Comparison of ENCODE assay signal across 2 cellular contexts in the genomic region with DNA sequence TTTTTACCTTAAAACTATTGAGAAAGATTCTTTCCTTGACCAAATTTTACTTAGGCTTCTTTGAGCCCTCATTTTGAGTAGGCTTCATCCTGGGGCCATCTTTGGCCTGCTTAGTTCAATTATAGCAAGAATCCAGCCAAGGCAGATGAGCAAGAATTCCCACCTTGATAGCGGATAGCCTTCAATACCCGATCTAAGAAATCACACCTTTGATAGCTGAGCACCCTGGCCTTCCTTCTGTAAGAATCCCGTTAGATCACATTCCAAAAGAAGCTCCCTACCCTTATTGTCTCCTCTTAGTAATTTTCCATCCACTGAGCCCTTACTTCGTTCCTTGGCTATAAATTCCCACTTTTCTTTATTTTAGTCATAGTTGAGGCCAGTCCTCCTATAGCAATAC.
TF ChIP-seq lines count a peak whose summit lies in the region.

No MANE protein-coding gene starts in this region.

TF ChIP-seq in GM23338, 12 proteins besides CTCF, POLR2A, EP300 and RAD21 (continues in another document):
- no peak for TF ChIP-seq STAT1 (IDR thresholded peaks at IDR 0.05; ENCODE audit: unreplicated experiment)
- no peak for TF ChIP-seq EZH2phosphoT487 (IDR thresholded peaks at IDR 0.05; ENCODE audit: unreplicated experiment)
- no peak for TF ChIP-seq ZNF114 (CRISPR knock-in tag; IDR thresholded peaks at IDR 0.05)
- TF ChIP-seq, protein P1, sequence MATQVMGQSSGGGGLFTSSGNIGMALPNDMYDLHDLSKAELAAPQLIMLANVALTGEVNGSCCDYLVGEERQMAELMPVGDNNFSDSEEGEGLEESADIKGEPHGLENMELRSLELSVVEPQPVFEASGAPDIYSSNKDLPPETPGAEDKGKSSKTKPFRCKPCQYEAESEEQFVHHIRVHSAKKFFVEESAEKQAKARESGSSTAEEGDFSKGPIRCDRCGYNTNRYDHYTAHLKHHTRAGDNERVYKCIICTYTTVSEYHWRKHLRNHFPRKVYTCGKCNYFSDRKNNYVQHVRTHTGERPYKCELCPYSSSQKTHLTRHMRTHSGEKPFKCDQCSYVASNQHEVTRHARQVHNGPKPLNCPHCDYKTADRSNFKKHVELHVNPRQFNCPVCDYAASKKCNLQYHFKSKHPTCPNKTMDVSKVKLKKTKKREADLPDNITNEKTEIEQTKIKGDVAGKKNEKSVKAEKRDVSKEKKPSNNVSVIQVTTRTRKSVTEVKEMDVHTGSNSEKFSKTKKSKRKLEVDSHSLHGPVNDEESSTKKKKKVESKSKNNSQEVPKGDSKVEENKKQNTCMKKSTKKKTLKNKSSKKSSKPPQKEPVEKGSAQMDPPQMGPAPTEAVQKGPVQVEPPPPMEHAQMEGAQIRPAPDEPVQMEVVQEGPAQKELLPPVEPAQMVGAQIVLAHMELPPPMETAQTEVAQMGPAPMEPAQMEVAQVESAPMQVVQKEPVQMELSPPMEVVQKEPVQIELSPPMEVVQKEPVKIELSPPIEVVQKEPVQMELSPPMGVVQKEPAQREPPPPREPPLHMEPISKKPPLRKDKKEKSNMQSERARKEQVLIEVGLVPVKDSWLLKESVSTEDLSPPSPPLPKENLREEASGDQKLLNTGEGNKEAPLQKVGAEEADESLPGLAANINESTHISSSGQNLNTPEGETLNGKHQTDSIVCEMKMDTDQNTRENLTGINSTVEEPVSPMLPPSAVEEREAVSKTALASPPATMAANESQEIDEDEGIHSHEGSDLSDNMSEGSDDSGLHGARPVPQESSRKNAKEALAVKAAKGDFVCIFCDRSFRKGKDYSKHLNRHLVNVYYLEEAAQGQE (IDR thresholded peaks at IDR 0.05; ENCODE audit: unreplicated experiment): no peak
- no peak for TF ChIP-seq NANOG (IDR thresholded peaks at IDR 0.05; ENCODE audit: borderline replicate concordance)
- TF ChIP-seq, protein P2, sequence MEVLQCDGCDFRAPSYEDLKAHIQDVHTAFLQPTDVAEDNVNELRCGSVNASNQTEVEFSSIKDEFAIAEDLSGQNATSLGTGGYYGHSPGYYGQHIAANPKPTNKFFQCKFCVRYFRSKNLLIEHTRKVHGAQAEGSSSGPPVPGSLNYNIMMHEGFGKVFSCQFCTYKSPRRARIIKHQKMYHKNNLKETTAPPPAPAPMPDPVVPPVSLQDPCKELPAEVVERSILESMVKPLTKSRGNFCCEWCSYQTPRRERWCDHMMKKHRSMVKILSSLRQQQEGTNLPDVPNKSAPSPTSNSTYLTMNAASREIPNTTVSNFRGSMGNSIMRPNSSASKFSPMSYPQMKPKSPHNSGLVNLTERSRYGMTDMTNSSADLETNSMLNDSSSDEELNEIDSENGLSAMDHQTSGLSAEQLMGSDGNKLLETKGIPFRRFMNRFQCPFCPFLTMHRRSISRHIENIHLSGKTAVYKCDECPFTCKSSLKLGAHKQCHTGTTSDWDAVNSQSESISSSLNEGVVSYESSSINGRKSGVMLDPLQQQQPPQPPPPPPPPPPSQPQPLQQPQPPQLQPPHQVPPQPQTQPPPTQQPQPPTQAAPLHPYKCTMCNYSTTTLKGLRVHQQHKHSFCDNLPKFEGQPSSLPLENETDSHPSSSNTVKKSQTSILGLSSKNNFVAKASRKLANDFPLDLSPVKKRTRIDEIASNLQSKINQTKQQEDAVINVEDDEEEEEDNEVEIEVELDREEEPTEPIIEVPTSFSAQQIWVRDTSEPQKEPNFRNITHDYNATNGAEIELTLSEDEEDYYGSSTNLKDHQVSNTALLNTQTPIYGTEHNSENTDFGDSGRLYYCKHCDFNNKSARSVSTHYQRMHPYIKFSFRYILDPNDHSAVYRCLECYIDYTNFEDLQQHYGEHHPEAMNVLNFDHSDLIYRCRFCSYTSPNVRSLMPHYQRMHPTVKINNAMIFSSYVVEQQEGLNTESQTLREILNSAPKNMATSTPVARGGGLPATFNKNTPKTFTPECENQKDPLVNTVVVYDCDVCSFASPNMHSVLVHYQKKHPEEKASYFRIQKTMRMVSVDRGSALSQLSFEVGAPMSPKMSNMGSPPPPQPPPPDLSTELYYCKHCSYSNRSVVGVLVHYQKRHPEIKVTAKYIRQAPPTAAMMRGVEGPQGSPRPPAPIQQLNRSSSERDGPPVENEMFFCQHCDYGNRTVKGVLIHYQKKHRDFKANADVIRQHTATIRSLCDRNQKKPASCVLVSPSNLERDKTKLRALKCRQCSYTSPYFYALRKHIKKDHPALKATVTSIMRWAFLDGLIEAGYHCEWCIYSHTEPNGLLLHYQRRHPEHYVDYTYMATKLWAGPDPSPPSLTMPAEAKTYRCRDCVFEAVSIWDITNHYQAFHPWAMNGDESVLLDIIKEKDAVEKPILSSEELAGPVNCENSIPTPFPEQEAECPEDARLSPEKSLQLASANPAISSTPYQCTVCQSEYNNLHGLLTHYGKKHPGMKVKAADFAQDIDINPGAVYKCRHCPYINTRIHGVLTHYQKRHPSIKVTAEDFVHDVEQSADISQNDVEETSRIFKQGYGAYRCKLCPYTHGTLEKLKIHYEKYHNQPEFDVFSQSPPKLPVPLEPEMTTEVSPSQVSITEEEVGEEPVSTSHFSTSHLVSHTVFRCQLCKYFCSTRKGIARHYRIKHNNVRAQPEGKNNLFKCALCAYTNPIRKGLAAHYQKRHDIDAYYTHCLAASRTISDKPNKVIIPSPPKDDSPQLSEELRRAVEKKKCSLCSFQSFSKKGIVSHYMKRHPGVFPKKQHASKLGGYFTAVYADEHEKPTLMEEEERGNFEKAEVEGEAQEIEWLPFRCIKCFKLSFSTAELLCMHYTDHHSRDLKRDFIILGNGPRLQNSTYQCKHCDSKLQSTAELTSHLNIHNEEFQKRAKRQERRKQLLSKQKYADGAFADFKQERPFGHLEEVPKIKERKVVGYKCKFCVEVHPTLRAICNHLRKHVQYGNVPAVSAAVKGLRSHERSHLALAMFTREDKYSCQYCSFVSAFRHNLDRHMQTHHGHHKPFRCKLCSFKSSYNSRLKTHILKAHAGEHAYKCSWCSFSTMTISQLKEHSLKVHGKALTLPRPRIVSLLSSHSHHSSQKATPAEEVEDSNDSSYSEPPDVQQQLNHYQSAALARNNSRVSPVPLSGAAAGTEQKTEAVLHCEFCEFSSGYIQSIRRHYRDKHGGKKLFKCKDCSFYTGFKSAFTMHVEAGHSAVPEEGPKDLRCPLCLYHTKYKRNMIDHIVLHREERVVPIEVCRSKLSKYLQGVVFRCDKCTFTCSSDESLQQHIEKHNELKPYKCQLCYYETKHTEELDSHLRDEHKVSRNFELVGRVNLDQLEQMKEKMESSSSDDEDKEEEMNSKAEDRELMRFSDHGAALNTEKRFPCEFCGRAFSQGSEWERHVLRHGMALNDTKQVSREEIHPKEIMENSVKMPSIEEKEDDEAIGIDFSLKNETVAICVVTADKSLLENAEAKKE (CRISPR knock-in tag; IDR thresholded peaks at IDR 0.05): no peak
- TF ChIP-seq ETS1 (IDR thresholded peaks at IDR 0.05): no peak
- TF ChIP-seq POLR2AphosphoS5 (IDR thresholded peaks at IDR 0.05; ENCODE audit: low read depth): no peak
- no peak for TF ChIP-seq EZH2 (IDR thresholded peaks at IDR 0.05; ENCODE audit: low read depth, unreplicated experiment)
- no peak for TF ChIP-seq ZNF331 (CRISPR knock-in tag; IDR thresholded peaks at IDR 0.05; ENCODE audit: low read depth)

TF ChIP-seq in H1, 55 proteins besides CTCF, POLR2A, EP300 and RAD21:
- TF ChIP-seq SIN3A (conservative IDR thresholded peaks at IDR 0.05 in 1 of 2, IDR thresholded peaks at IDR 0.05 in 1 of 2; ENCODE audit: low read depth in 1 of 2, low read length in 2 of 2) (no peak), TCF12 (IDR thresholded peaks at IDR 0.05; ENCODE audit: low read depth, low read length) (no peak), GTF2F1 (IDR thresholded peaks at IDR 0.05; ENCODE audit: borderline replicate concordance, low read depth, low read length) (no peak), SIX5 (IDR thresholded peaks at IDR 0.05; ENCODE audit: low read depth, low read length) (no peak), TBP (IDR thresholded peaks at IDR 0.05; ENCODE audit: low read depth, low read length) (no peak), SP1 (IDR thresholded peaks at IDR 0.05; ENCODE audit: low read depth, low read length) (0 out of 2 replicates have a peak, but pooled peaks have one; percentile 35), BRCA1 (IDR thresholded peaks at IDR 0.05; ENCODE audit: low read depth, low read length) (no peak), TEAD4 (IDR thresholded peaks at IDR 0.05; ENCODE audit: low read depth, low read length) (0 out of 2 replicates have a peak, but pooled peaks have one; percentile 28), CREB1 (IDR thresholded peaks at IDR 0.05) (no peak), TAF7 (optimal IDR thresholded peaks at IDR 0.05; ENCODE audit: borderline replicate concordance, low read depth, low read length) (no peak), CTBP2 (IDR thresholded peaks at IDR 0.05; ENCODE audit: borderline replicate concordance, insufficient read depth, insufficient read length, low read length) (no peak), SP2 (IDR thresholded peaks at IDR 0.05; ENCODE audit: low read length) (no peak), CEBPB (IDR thresholded peaks at IDR 0.05; ENCODE audit: low read depth, low read length) (no peak), NRF1 (IDR thresholded peaks at IDR 0.05; ENCODE audit: low read depth, low read length) (no peak), MAFK (IDR thresholded peaks at IDR 0.05; ENCODE audit: low read depth, low read length) (no peak), EZH2 (IDR thresholded peaks at IDR 0.05; ENCODE audit: low read depth, low read length, severe bottlenecking) (no peak)
- TF ChIP-seq, protein P3, sequence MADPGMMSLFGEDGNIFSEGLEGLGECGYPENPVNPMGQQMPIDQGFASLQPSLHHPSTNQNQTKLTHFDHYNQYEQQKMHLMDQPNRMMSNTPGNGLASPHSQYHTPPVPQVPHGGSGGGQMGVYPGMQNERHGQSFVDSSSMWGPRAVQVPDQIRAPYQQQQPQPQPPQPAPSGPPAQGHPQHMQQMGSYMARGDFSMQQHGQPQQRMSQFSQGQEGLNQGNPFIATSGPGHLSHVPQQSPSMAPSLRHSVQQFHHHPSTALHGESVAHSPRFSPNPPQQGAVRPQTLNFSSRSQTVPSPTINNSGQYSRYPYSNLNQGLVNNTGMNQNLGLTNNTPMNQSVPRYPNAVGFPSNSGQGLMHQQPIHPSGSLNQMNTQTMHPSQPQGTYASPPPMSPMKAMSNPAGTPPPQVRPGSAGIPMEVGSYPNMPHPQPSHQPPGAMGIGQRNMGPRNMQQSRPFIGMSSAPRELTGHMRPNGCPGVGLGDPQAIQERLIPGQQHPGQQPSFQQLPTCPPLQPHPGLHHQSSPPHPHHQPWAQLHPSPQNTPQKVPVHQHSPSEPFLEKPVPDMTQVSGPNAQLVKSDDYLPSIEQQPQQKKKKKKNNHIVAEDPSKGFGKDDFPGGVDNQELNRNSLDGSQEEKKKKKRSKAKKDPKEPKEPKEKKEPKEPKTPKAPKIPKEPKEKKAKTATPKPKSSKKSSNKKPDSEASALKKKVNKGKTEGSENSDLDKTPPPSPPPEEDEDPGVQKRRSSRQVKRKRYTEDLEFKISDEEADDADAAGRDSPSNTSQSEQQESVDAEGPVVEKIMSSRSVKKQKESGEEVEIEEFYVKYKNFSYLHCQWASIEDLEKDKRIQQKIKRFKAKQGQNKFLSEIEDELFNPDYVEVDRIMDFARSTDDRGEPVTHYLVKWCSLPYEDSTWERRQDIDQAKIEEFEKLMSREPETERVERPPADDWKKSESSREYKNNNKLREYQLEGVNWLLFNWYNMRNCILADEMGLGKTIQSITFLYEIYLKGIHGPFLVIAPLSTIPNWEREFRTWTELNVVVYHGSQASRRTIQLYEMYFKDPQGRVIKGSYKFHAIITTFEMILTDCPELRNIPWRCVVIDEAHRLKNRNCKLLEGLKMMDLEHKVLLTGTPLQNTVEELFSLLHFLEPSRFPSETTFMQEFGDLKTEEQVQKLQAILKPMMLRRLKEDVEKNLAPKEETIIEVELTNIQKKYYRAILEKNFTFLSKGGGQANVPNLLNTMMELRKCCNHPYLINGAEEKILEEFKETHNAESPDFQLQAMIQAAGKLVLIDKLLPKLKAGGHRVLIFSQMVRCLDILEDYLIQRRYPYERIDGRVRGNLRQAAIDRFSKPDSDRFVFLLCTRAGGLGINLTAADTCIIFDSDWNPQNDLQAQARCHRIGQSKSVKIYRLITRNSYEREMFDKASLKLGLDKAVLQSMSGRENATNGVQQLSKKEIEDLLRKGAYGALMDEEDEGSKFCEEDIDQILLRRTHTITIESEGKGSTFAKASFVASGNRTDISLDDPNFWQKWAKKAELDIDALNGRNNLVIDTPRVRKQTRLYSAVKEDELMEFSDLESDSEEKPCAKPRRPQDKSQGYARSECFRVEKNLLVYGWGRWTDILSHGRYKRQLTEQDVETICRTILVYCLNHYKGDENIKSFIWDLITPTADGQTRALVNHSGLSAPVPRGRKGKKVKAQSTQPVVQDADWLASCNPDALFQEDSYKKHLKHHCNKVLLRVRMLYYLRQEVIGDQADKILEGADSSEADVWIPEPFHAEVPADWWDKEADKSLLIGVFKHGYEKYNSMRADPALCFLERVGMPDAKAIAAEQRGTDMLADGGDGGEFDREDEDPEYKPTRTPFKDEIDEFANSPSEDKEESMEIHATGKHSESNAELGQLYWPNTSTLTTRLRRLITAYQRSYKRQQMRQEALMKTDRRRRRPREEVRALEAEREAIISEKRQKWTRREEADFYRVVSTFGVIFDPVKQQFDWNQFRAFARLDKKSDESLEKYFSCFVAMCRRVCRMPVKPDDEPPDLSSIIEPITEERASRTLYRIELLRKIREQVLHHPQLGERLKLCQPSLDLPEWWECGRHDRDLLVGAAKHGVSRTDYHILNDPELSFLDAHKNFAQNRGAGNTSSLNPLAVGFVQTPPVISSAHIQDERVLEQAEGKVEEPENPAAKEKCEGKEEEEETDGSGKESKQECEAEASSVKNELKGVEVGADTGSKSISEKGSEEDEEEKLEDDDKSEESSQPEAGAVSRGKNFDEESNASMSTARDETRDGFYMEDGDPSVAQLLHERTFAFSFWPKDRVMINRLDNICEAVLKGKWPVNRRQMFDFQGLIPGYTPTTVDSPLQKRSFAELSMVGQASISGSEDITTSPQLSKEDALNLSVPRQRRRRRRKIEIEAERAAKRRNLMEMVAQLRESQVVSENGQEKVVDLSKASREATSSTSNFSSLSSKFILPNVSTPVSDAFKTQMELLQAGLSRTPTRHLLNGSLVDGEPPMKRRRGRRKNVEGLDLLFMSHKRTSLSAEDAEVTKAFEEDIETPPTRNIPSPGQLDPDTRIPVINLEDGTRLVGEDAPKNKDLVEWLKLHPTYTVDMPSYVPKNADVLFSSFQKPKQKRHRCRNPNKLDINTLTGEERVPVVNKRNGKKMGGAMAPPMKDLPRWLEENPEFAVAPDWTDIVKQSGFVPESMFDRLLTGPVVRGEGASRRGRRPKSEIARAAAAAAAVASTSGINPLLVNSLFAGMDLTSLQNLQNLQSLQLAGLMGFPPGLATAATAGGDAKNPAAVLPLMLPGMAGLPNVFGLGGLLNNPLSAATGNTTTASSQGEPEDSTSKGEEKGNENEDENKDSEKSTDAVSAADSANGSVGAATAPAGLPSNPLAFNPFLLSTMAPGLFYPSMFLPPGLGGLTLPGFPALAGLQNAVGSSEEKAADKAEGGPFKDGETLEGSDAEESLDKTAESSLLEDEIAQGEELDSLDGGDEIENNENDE (IDR thresholded peaks at IDR 0.05; ENCODE audit: insufficient replicate concordance, low read length): no peak
